In the genomic region with DNA sequence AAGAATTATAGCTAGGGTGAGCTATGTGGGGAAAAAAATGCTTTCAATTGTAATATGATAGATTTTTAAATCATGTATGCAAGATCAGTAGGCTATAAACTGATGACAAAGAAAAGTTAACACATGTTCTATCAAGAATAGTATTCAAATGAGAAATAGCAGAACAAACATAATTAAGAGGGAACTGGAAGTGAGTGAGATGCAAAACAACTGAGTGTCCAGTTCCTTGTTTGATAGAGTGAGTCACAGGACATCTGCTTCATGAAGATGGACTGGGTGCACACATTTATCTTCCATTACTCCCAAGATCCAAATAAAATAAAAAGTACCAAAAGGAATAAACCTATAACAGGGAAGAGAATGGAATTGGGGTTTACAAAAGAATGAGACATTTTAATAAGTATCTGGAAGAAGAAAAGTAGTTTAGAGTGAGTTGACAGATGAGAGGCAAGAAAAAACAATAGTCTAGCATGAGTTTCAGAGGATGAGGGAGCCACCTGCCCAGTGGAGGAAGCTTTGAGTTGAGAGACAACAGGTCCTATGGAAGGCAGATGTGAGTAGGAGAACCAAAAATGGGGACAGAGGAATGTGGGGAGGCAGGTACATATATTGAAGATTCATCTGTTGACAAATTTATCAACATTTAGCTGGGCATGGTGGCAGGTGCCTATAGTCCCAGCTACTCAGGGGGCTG, we compare ENCODE assay signal across 28 cellular contexts.
DNase-seq lines count a peak whose midpoint lies in the region; ATAC-seq lines count a peak whose summit lies in the region.
"Had no signal": no experiment of that assay in that cellular context is flagged by ENCODE, and none has a peak within 500 bp of the region (broad histone marks: within the 10 kb centered on the region; RNA-seq: fewer than 3 reads in every experiment).

No MANE protein-coding gene starts in this region.

- CTCF ChIA-PET in naive thymus-derived CD4-positive, alpha-beta T cell (lab: Charles Lee), result no interaction called here

- no peaks in the 10 kb centered on the region for H3K36me3 ChIP-seq in naive thymus-derived CD4-positive, alpha-beta T cell (ENCODE audit: control insufficient read depth in 2 of 3, insufficient read depth in 3 of 3, low read length in 3 of 3)
- H3K36me3 ChIP-seq: adrenal gland, pancreas, transverse colon had no signal

- H3K4me3 Mint-ChIP-seq in dendritic cell treated with granulocyte-macrophage colony-stimulating factor and Interleukin-4, amounts not matched to agents 40 ng/mL and 50 ng/mL, for 4 days, result no peak overlapping the region
- no peak overlapping the region for H3K4me3 Mint-ChIP-seq in naive thymus-derived CD4-positive, alpha-beta T cell
- H3K4me3 Mint-ChIP-seq: CD4-positive, alpha-beta memory T cell; natural killer cell had no signal

- no peak overlapping the region for H3K27ac ChIP-seq in naive thymus-derived CD4-positive, alpha-beta T cell (ENCODE audit: low read depth, low read length)
- H3K27ac ChIP-seq: adrenal gland, pancreas, PC-9, transverse colon, VCaP had no signal

- peaks cover 24% of the 10 kb centered on the region for H3K4me1 Mint-ChIP-seq in dendritic cell treated with granulocyte-macrophage colony-stimulating factor and Interleukin-4, amounts not matched to agents 40 ng/mL and 50 ng/mL, for 4 days (ENCODE audit: low read depth)
- peaks cover 0 to 1% (median 0%) of the 10 kb centered on the region in 7 donors for H3K4me1 Mint-ChIP-seq in naive thymus-derived CD4-positive, alpha-beta T cell
- H3K4me1 Mint-ChIP-seq: CD4-positive, alpha-beta memory T cell; natural killer cell had no signal

- POLR2A ChIA-PET in naive thymus-derived CD4-positive, alpha-beta T cell (lab: Charles Lee), result no interaction called here

- peaks cover 16% of the 10 kb centered on the region for H3K9me3 Mint-ChIP-seq in dendritic cell treated with granulocyte-macrophage colony-stimulating factor and Interleukin-4, amounts not matched to agents 40 ng/mL and 50 ng/mL, for 4 days
- H3K9me3 Mint-ChIP-seq in naive thymus-derived CD4-positive, alpha-beta T cell, result peaks cover 0 to 2% (median 0%) of the 10 kb centered on the region in 11 donors
- H3K9me3 Mint-ChIP-seq: CD4-positive, alpha-beta memory T cell had no signal

- H3K9me3 ChIP-seq in naive thymus-derived CD4-positive, alpha-beta T cell (ENCODE audit: control insufficient read depth in 2 of 3, low read length in 3 of 3), result no peaks in the 10 kb centered on the region
- H3K9me3 ChIP-seq: adrenal gland, pancreas, transverse colon had no signal

- H3K36me3 Mint-ChIP-seq in dendritic cell treated with granulocyte-macrophage colony-stimulating factor and Interleukin-4, amounts not matched to agents 40 ng/mL and 50 ng/mL, for 4 days (ENCODE audit: low read depth), result no peaks in the 10 kb centered on the region
- H3K36me3 Mint-ChIP-seq in naive thymus-derived CD4-positive, alpha-beta T cell, result no peaks in the 10 kb centered on the region
- H3K36me3 Mint-ChIP-seq: CD4-positive, alpha-beta memory T cell; natural killer cell had no signal

- peak; percentile 30 for DNase-seq in LHCN-M2 (ENCODE audit: low read depth)
- no peak for DNase-seq in naive thymus-derived CD4-positive, alpha-beta T cell
- no peak for DNase-seq in inferior parietal cortex (ENCODE audit: extremely low spot score)
- no peak for DNase-seq in NCI-H187 treated with DMSO at 0.1 percent for 48 hours (lab: John Stamatoyannopoulos, UW)
- DNase-seq in EL, result no peak
- DNase-seq: activated CD4-positive, alpha-beta T cell treated with anti-CD3 and anti-CD28 coated beads, Interleukin-2, amount 50 U/mL, for 48 hours; activated gamma-delta T cell; adrenal gland; CD4-positive, alpha-beta memory T cell; DMS79 treated with DMSO at 0.1 percent for 48 hours; foreskin fibroblast; HCEC 1CT; hypothalamus; islet precursor cell; mesenchymal stem cell; natural killer cell; NCI-H1417 treated with DMSO at 0.1 percent for 48 hours; NCI-H524; pancreas; PC-9; stimulated activated CD4-positive, alpha-beta T cell treated with anti-CD3 and anti-CD28 coated beads, Interleukin-2, amount 100 ng/mL, for 24 hours; stimulated activated naive CD8-positive, alpha-beta T cell treated with anti-CD3 and anti-CD28 coated beads, Interleukin-15, Interleukin-2, amounts not matched to agents 100 U/mL and 50 U/mL, for 24 hours; T-helper 2 cell; transverse colon had no signal

- peak overlapping the region; percentile 79 for H3K27ac Mint-ChIP-seq in dendritic cell treated with granulocyte-macrophage colony-stimulating factor and Interleukin-4, amounts not matched to agents 40 ng/mL and 50 ng/mL, for 4 days
- H3K27ac Mint-ChIP-seq in naive thymus-derived CD4-positive, alpha-beta T cell, result no peak overlapping the region
- H3K27ac Mint-ChIP-seq: CD4-positive, alpha-beta memory T cell; natural killer cell had no signal

- intact Hi-C loops in dendritic cell treated with granulocyte-macrophage colony-stimulating factor and Interleukin-4, amounts not matched to agents 40 ng/mL and 50 ng/mL, for 4 days (cut with micrococcal nuclease), result loop anchor here (10.0 kb wide), 1 partner anchor 146 kb away; no protein-coding TSS in a partner anchor
- intact Hi-C loops in naive thymus-derived CD4-positive, alpha-beta T cell (cut with micrococcal nuclease), result no loop called here

- ATAC-seq in GM18502 (IDR thresholded peaks at IDR 0.05; ENCODE audit: poor library complexity, unreplicated experiment), result peak; percentile 52
- ATAC-seq in naive thymus-derived CD4-positive, alpha-beta T cell, result peak; percentile 58
- ATAC-seq: natural killer cell; stimulated activated naive CD8-positive, alpha-beta T cell treated with anti-CD3 and anti-CD28 coated beads, Interleukin-15, Interleukin-2, amounts not matched to agents 100 U/mL and 50 U/mL, for 24 hours had no signal

- no peaks in the 10 kb centered on the region for H3K4me1 ChIP-seq in naive thymus-derived CD4-positive, alpha-beta T cell (ENCODE audit: control insufficient read depth in 2 of 2, insufficient read depth in 2 of 2, low read length in 2 of 2)
- H3K4me1 ChIP-seq: adrenal gland, transverse colon had no signal

- peaks cover 2% of the 10 kb centered on the region for H3K27me3 Mint-ChIP-seq in dendritic cell treated with granulocyte-macrophage colony-stimulating factor and Interleukin-4, amounts not matched to agents 40 ng/mL and 50 ng/mL, for 4 days
- H3K27me3 Mint-ChIP-seq in naive thymus-derived CD4-positive, alpha-beta T cell, result peaks cover 0 to 18% (median 8%) of the 10 kb centered on the region in 5 donors

- no peaks in the 10 kb centered on the region for H3K27me3 ChIP-seq in naive thymus-derived CD4-positive, alpha-beta T cell (ENCODE audit: control insufficient read depth in 2 of 2, insufficient read depth in 2 of 2, low read length in 2 of 2)
- H3K27me3 ChIP-seq: adrenal gland, pancreas, transverse colon had no signal

- H3K4me3 ChIP-seq in naive thymus-derived CD4-positive, alpha-beta T cell (ENCODE audit: low read length), result no peak overlapping the region
- H3K4me3 ChIP-seq: adrenal gland, coronary artery, pancreas, PC-9, transverse colon had no signal
